ENCODE assay signal across 19 cellular contexts in the genomic region with DNA sequence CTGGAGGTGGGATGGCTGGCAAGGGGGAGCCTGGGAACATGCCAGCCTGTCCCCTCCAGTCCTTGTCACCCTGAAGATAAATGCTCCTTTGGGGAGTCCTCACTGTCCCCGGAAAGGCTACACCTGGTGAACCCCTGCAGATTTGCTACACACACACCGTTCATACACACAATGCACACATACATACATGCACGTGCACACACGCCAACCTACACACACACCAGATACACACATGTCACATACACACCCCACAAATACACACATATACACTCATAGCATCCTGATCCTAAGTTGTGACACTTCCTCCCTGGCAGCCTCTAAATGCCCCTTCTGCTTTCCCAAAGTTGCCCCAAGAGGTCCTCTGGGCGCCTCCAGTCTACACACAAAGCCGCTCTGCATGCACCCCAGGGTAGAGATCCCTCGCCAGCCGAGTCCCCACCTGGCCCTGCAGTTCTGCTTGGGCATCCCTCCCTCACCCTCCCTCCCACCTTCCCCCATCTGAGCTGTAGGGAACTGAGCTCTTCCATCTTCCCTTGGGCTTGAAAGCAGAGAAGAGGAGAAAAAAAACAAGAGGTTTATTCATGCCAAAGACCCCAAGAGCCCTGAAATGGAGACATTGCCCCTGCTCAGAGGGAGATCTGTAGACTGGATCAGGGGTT. TPM values are rescaled to one million over a fixed set of nuclear protein-coding genes. Genes with fewer than 3 reads are reported as not detected.
A peak's percentile ranks its signal among the peaks of the same experiment; 100 is the strongest.
DNase-seq lines count a peak whose midpoint lies in the region; ATAC-seq and TF ChIP-seq lines count a peak whose summit lies in the region.
"Had no signal": no experiment of that assay in that cellular context is flagged by ENCODE, and none has a peak within 500 bp of the region (broad histone marks: within the 10 kb centered on the region; RNA-seq: fewer than 3 reads in every experiment).

No MANE protein-coding gene starts in this region.

- no peak overlapping the region for H3K4me3 Mint-ChIP-seq in nephron
- H3K4me3 Mint-ChIP-seq: activated naive CD4-positive, alpha-beta T cell treated with anti-CD3 and anti-CD28 coated beads, Interleukin-2, amount 10 ng/mL, durations not matched to agents 7 days and 5 days; activated T-cell treated with anti-CD3 and anti-CD28 coated beads, Interleukin-2, amount 50 U/mL, for 72 hours; central memory CD8-positive, alpha-beta T cell; T-helper 1 cell treated with Interleukin-12 subunit alpha and Interleukin-12 subunit beta and Interleukin-4 antibody, amounts not matched to agents 30 μg/mL and 1 μg/mL, for 36 hours had no signal

- H3K4me1 ChIP-seq in left ventricle myocardium inferior (peaks cover 26% of the 10 kb centered on the region), testis (peaks cover 36% of the 10 kb centered on the region), esophagus squamous epithelium (peaks cover 0 to 19% (median 11%) of the 10 kb centered on the region in 3 donors), left lung (no peaks in the 10 kb centered on the region)

- no peak for ATAC-seq in Right ventricle myocardium superior (ENCODE audit: poor library complexity)
- no peak for ATAC-seq in left lung
- ATAC-seq: activated T-cell treated with anti-CD3 and anti-CD28 coated beads, Interleukin-2, amount 50 U/mL, for 72 hours had no signal

- DNase-seq in left ventricle myocardium inferior (no peak), Right ventricle myocardium superior (no peak), NCI-H2171 (lab: John Stamatoyannopoulos, UW) (peak; percentile 38), testis (no peak), esophagus squamous epithelium (lab: John Stamatoyannopoulos, UW) (no peak), GM13977 (ENCODE audit: low spot score) (no peak), left lung (no peak)
- DNase-seq: activated CD4-positive, alpha-beta T cell treated with anti-CD3 and anti-CD28 coated beads for 4 hours; activated naive CD4-positive, alpha-beta T cell treated with anti-CD3 and anti-CD28 coated beads, Interleukin-2, amount 10 ng/mL, durations not matched to agents 7 days and 5 days; activated T-cell treated with anti-CD3 and anti-CD28 coated beads, Interleukin-2, amount 50 U/mL, for 72 hours; effector CD8-positive, alpha-beta T cell; foreskin melanocyte; hippocampal formation; NCI-H146 had no signal

- H3K36me3 Mint-ChIP-seq in nephron (ENCODE audit: low read depth) = no peaks in the 10 kb centered on the region
- H3K36me3 Mint-ChIP-seq: activated naive CD4-positive, alpha-beta T cell treated with anti-CD3 and anti-CD28 coated beads, Interleukin-2, amount 10 ng/mL, durations not matched to agents 7 days and 5 days had no signal

- in situ Hi-C loops in GM13977 (cut with MboI; ENCODE audit: low pct_unique_long_range_greater_than_20kb, low sequenced_read_pairs, unreplicated experiment) = no loop called here

- peak overlapping the region; percentile 94 for H3K27ac ChIP-seq in left ventricle myocardium inferior (replicated peaks)
- peak overlapping the region; percentile 88 to 95 for H3K27ac ChIP-seq in testis
- H3K27ac ChIP-seq in esophagus squamous epithelium = no peak overlapping the region
- H3K27ac ChIP-seq in left lung = no peak overlapping the region

- H3K4me3 ChIP-seq in left ventricle myocardium inferior = no peak overlapping the region
- no peak overlapping the region for H3K4me3 ChIP-seq in testis
- H3K4me3 ChIP-seq in esophagus squamous epithelium = no peak overlapping the region
- no peak overlapping the region for H3K4me3 ChIP-seq in left lung

- no peaks in the 10 kb centered on the region for H3K9me3 Mint-ChIP-seq in nephron
- H3K9me3 Mint-ChIP-seq: activated naive CD4-positive, alpha-beta T cell treated with anti-CD3 and anti-CD28 coated beads, Interleukin-2, amount 10 ng/mL, durations not matched to agents 7 days and 5 days; activated T-cell treated with anti-CD3 and anti-CD28 coated beads, Interleukin-2, amount 50 U/mL, for 72 hours; central memory CD8-positive, alpha-beta T cell; T-helper 1 cell treated with Interleukin-12 subunit alpha and Interleukin-12 subunit beta and Interleukin-4 antibody, amounts not matched to agents 30 μg/mL and 1 μg/mL, for 36 hours had no signal

- TF ChIP-seq CTCF in left ventricle myocardium inferior (IDR thresholded peaks at IDR 0.05; ENCODE audit: borderline replicate concordance) (no peak), nephron (IDR thresholded peaks at IDR 0.05; ENCODE audit: unreplicated experiment in 3 of 3) (no peak), testis (IDR thresholded peaks at IDR 0.05) (no peak), esophagus squamous epithelium (IDR thresholded peaks at IDR 0.05) (no peak), GM13977 (IDR thresholded peaks at IDR 0.05; ENCODE audit: extremely low read depth, insufficient read depth, missing control alignments) (no peak), left lung (IDR thresholded peaks at IDR 0.05) (no peak)

- WGBS in testis, 2 donors = 91 to 94% methylated on average over 7 to 8 of the region's 8 CpGs
- 92 to 100% methylated on average over 5 to 8 of the region's 8 CpGs for WGBS in esophagus squamous epithelium, 2 donors

- H3K27me3 ChIP-seq in left ventricle myocardium inferior (ENCODE audit: low read depth) (no peaks in the 10 kb centered on the region), testis (no peaks in the 10 kb centered on the region), esophagus squamous epithelium (no peaks in the 10 kb centered on the region), left lung (no peaks in the 10 kb centered on the region)

- peaks cover 37% of the 10 kb centered on the region for H3K4me1 Mint-ChIP-seq in nephron
- H3K4me1 Mint-ChIP-seq: activated naive CD4-positive, alpha-beta T cell treated with anti-CD3 and anti-CD28 coated beads, Interleukin-2, amount 10 ng/mL, durations not matched to agents 7 days and 5 days; central memory CD8-positive, alpha-beta T cell had no signal

- peak overlapping the region; percentile 84 to 96 (median 90) for H3K27ac Mint-ChIP-seq in nephron
- H3K27ac Mint-ChIP-seq: activated naive CD4-positive, alpha-beta T cell treated with anti-CD3 and anti-CD28 coated beads, Interleukin-2, amount 10 ng/mL, durations not matched to agents 7 days and 5 days; activated T-cell treated with anti-CD3 and anti-CD28 coated beads, Interleukin-2, amount 50 U/mL, for 72 hours; T-helper 1 cell treated with Interleukin-12 subunit alpha and Interleukin-12 subunit beta and Interleukin-4 antibody, amounts not matched to agents 30 μg/mL and 1 μg/mL, for 36 hours had no signal

- H3K9me3 ChIP-seq in left ventricle myocardium inferior (replicated peaks) (no peaks in the 10 kb centered on the region), testis (no peaks in the 10 kb centered on the region), esophagus squamous epithelium (no peaks in the 10 kb centered on the region), left lung (no peaks in the 10 kb centered on the region)

- no peak for TF ChIP-seq POLR2A in testis (IDR thresholded peaks at IDR 0.05)
- TF ChIP-seq POLR2A in esophagus squamous epithelium (IDR thresholded peaks at IDR 0.05) = no peak

- intact Hi-C loops in left ventricle myocardium inferior (cut with micrococcal nuclease) (no loop called here), Right ventricle myocardium superior (cut with DNase I) (no loop called here), testis (cut with DNase I; ENCODE audit: low total_unique reads) (no loop called here), esophagus squamous epithelium (cut with DNase I) (no loop called here), left lung (cut with DNase I) (no loop called here)

- H3K36me3 ChIP-seq in left ventricle myocardium inferior (no peaks in the 10 kb centered on the region), testis (ENCODE audit: low read depth, missing control alignments) (no peaks in the 10 kb centered on the region), esophagus squamous epithelium (no peaks in the 10 kb centered on the region), left lung (no peaks in the 10 kb centered on the region)

- H3K27me3 Mint-ChIP-seq in nephron (ENCODE audit: low read depth) = no peaks in the 10 kb centered on the region

RNA-seq across cellular contexts. Expression of a gene that starts 5.9 kb away (rescaled TPM):
- total RNA-seq in left ventricle myocardium inferior = 6.0 TPM
- 5.7 TPM for total RNA-seq in Right ventricle myocardium superior
- total RNA-seq in testis = 10 to 100 TPM in 1 of 2 donors, 1 to 10 TPM in 1; 7.0 to 16.0 TPM
- 5.8 TPM for polyA plus RNA-seq in testis (ENCODE audit: insufficient read depth, low read depth, low replicate concordance)
- 10 to 100 TPM in 1 of 4 donors, 1 to 10 TPM in 3; 2.6 to 13.4 (median 5.3) TPM for total RNA-seq in esophagus squamous epithelium
- 10 to 100 TPM; 24.7 to 60.3 TPM for total RNA-seq in left lung
- polyA plus RNA-seq: BJ had no signal

RNA-seq across cellular contexts. Expression of a gene that starts 13.6 kb away (rescaled TPM):
- total RNA-seq in left ventricle myocardium inferior (162 TPM), Right ventricle myocardium superior (205 TPM), testis (100 to 1,000 TPM; 227 to 316 TPM), esophagus squamous epithelium (100 to 1,000 TPM; 101 to 153 (median 111) TPM), left lung (100 to 1,000 TPM; 189 to 192 TPM)
- 157 TPM for polyA plus RNA-seq in testis (ENCODE audit: insufficient read depth, low read depth, low replicate concordance)

RNA-seq across cellular contexts. Expression of a gene that starts 45.1 kb away (rescaled TPM):
- total RNA-seq in left ventricle myocardium inferior (25.9 TPM), Right ventricle myocardium superior (27.8 TPM), testis (10 to 100 TPM in 1 of 2 donors, 1 to 10 TPM in 1; 9.8 to 24.7 TPM), esophagus squamous epithelium (1 to 10 TPM; 1.0 to 8.4 (median 2.2) TPM), left lung (1 to 10 TPM; 2.5 TPM)
- 79.3 TPM for polyA plus RNA-seq in testis (ENCODE audit: insufficient read depth, low read depth, low replicate concordance)
- total RNA-seq: SK-MEL-5 had no signal

Comparison
In these comparisons a context has a peak if more than half of its experiments do, and no peak if none do; other contexts are left out.
1. H3K27ac ChIP-seq: peak in left ventricle myocardium inferior (single experiment) and testis (2 of 2); none in esophagus squamous epithelium (0 of 4) and left lung (0 of 2).